Comparison of ENCODE assay signal across 24 cellular contexts in the genomic region with DNA sequence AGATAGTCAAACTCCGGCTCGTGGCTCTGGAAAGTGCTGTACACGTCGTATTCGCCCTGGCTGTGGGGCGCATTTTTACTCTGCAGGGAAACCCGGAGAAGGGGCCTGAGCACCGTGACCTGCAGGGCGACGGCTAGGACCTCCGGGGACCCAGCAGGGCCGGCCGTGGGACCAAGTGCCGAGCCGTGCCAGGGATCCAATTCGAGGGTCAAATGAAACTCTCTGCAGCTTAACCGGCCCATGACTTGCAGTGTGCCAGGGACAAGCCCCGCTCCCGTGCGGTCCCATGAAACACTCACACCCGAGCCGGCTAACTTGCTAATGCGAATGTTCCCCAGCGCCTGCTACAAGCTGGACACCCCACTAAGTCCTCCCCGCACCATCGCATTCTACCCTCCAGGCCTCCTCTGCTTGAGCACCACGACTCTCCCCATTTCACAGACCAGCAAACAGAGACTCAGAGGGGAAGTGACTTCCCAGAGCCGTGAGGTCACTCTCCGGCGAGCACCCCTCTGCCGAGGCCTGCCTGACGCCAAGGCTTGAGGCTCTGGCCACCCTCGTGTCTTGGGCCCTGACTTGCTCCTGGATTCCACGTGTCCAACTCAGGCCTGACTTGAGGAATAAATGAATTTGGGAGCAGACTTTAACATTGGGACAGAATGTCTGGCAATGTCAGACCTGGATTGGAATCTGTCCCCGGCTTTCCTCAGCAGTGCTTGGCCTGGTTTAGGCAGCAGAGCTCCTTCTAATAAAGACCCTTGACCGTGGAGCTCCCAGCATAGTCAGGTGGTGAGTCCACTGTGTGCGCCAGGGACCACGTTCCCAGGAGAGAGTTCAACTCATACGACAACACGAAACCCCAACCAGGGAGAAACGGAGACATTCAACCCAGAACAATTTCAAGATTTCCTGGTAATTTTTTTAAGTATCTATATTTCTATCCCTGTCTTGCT.
"Had no signal": no experiment of that assay in that cellular context is flagged by ENCODE, and none has a peak within 500 bp of the region (broad histone marks: within the 10 kb centered on the region; RNA-seq: fewer than 3 reads in every experiment).

No MANE protein-coding gene starts in this region.

- H3K9me3 ChIP-seq: colonic mucosa, esophagus squamous epithelium, gastroesophageal sphincter, psoas muscle, stomach, thoracic aorta, transverse colon had no signal

- H3K27ac Mint-ChIP-seq: memory B cell, mesothelial cell of epicardium, natural killer cell had no signal

- H3K4me3 Mint-ChIP-seq: memory B cell, mesothelial cell of epicardium, natural killer cell, neural crest cell had no signal

- H3K79me2 ChIP-seq: hepatocyte, parathyroid adenoma had no signal

- H3K36me3 Mint-ChIP-seq: memory B cell, mesothelial cell of epicardium, natural killer cell had no signal

- H3K4me1 Mint-ChIP-seq: memory B cell, mesothelial cell of epicardium, natural killer cell, neural crest cell had no signal

- H3K27me3 ChIP-seq: colonic mucosa had no signal

- H2AFZ ChIP-seq: hepatocyte, parathyroid adenoma had no signal

- DNase-seq: cerebellar nuclear complex; colonic mucosa; dermis blood vessel endothelial cell; esophagus squamous epithelium; foreskin fibroblast; left colon; natural killer cell; occipital lobe; retina; stimulated activated CD4-positive, alpha-beta T cell treated with anti-CD3 and anti-CD28 coated beads, Interleukin-2, amount 100 ng/mL, for 24 hours; stimulated activated CD4-positive, alpha-beta T cell treated with anti-CD3 and anti-CD28 coated beads, Interleukin-4, amount 100 ng/mL, for 4 hours; stimulated activated naive CD4-positive, alpha-beta T cell; stomach; substantia nigra; transverse colon had no signal

- H3K4me3 ChIP-seq: colonic mucosa, esophagus squamous epithelium, gastroesophageal sphincter, hepatocyte, psoas muscle, stomach, thoracic aorta, transverse colon had no signal

- H3K4me2 ChIP-seq: hepatocyte had no signal

- H3K9me3 Mint-ChIP-seq: memory B cell, mesothelial cell of epicardium, natural killer cell, neural crest cell had no signal

- H3K4me1 ChIP-seq: colonic mucosa, gastroesophageal sphincter, parathyroid adenoma, psoas muscle, stomach, transverse colon had no signal

- ATAC-seq: gastroesophageal sphincter, left colon, natural killer cell, psoas muscle, sciatic nerve had no signal

- H3K9ac ChIP-seq: parathyroid adenoma had no signal

- H3K36me3 ChIP-seq: colonic mucosa, gastroesophageal sphincter, stomach, thoracic aorta, transverse colon had no signal

- H3K27ac ChIP-seq: colonic mucosa, esophagus squamous epithelium, gastroesophageal sphincter, hepatocyte, parathyroid adenoma, psoas muscle, stomach, thoracic aorta, transverse colon had no signal
